8 cellular contexts compared by ENCODE assay signal in genomic region chr9:25716220-25716872, GRCh38. TPM values are rescaled to one million over a fixed set of nuclear protein-coding genes. Genes with fewer than 3 reads are reported as not detected.
DNase-seq lines count a peak whose midpoint lies in the region; ATAC-seq and TF ChIP-seq lines count a peak whose summit lies in the region.

No MANE protein-coding gene starts in this region.

- H3K9me3 ChIP-seq in RWPE2 (ENCODE audit: severe bottlenecking) = no peaks in the 10 kb centered on the region
- H3K9me3 ChIP-seq in parathyroid adenoma (ENCODE audit: control insufficient read depth, low read length) = no peaks in the 10 kb centered on the region

- no peak overlapping the region for H3K9ac ChIP-seq in parathyroid adenoma

- H3K27ac ChIP-seq in RWPE2 (ENCODE audit: poor library complexity, severe bottlenecking) (no peak overlapping the region), parathyroid adenoma (no peak overlapping the region)

- TF ChIP-seq CTCF in RWPE2 (IDR thresholded peaks at IDR 0.05; ENCODE audit: poor library complexity, severe bottlenecking) = peak; percentile 69
- peak; percentile 18 for TF ChIP-seq CTCF in fibroblast of villous mesenchyme (IDR thresholded peaks at IDR 0.05; ENCODE audit: insufficient read depth, low read depth, low read length)
- TF ChIP-seq CTCF in parathyroid adenoma (IDR thresholded peaks at IDR 0.05) = peak; percentile 24

- no peak overlapping the region for H3K27ac Mint-ChIP-seq in activated naive CD4-positive, alpha-beta T cell treated with anti-CD3 and anti-CD28 coated beads for 36 hours
- H3K27ac Mint-ChIP-seq in activated naive CD8-positive, alpha-beta T cell treated with anti-CD3 and anti-CD28 coated beads, Interleukin-2, amount 50 U/mL, for 24 hours = no peak overlapping the region

- H3K4me2 ChIP-seq in parathyroid adenoma (ENCODE audit: low read length) = no peak overlapping the region

- H3K27me3 Mint-ChIP-seq in activated naive CD4-positive, alpha-beta T cell treated with anti-CD3 and anti-CD28 coated beads for 36 hours (ENCODE audit: low read depth) = no peaks in the 10 kb centered on the region
- no peaks in the 10 kb centered on the region for H3K27me3 Mint-ChIP-seq in activated naive CD8-positive, alpha-beta T cell treated with anti-CD3 and anti-CD28 coated beads, Interleukin-2, amount 50 U/mL, for 24 hours

- H3K27me3 ChIP-seq in RWPE2 (ENCODE audit: insufficient read depth, poor library complexity, severe bottlenecking) (peaks cover 19% of the 10 kb centered on the region), parathyroid adenoma (ENCODE audit: control insufficient read depth, insufficient read depth, low read length) (no peaks in the 10 kb centered on the region)

- H3K4me3 Mint-ChIP-seq in activated naive CD4-positive, alpha-beta T cell treated with anti-CD3 and anti-CD28 coated beads for 36 hours = no peak overlapping the region
- no peak overlapping the region for H3K4me3 Mint-ChIP-seq in activated naive CD8-positive, alpha-beta T cell treated with anti-CD3 and anti-CD28 coated beads, Interleukin-2, amount 50 U/mL, for 24 hours

- H3K36me3 ChIP-seq in RWPE2 (ENCODE audit: low read depth) (no peaks in the 10 kb centered on the region), parathyroid adenoma (ENCODE audit: control insufficient read depth, insufficient read depth, low read length) (no peaks in the 10 kb centered on the region)

- intact Hi-C loops in activated naive CD4-positive, alpha-beta T cell treated with anti-CD3 and anti-CD28 coated beads for 36 hours (cut with micrococcal nuclease) = no loop called here

- no peaks in the 10 kb centered on the region for H3K4me1 ChIP-seq in RWPE2 (ENCODE audit: insufficient read depth, poor library complexity, severe bottlenecking)
- H3K4me1 ChIP-seq in parathyroid adenoma = no peaks in the 10 kb centered on the region

- DNase-seq in HK-2 (ENCODE audit: unreplicated experiment) = peak; percentile 6
- no peak for DNase-seq in RWPE2 (ENCODE audit: low spot score)
- peak; percentile 5 for DNase-seq in fibroblast of villous mesenchyme (ENCODE audit: low read depth)
- DNase-seq in activated naive CD4-positive, alpha-beta T cell treated with anti-CD3 and anti-CD28 coated beads for 36 hours = no peak
- no peak for DNase-seq in activated naive CD8-positive, alpha-beta T cell treated with anti-CD3 and anti-CD28 coated beads, Interleukin-2, amount 50 U/mL, for 24 hours

- H3K36me3 Mint-ChIP-seq in activated naive CD4-positive, alpha-beta T cell treated with anti-CD3 and anti-CD28 coated beads for 36 hours (ENCODE audit: low read depth) = no peaks in the 10 kb centered on the region
- no peaks in the 10 kb centered on the region for H3K36me3 Mint-ChIP-seq in activated naive CD8-positive, alpha-beta T cell treated with anti-CD3 and anti-CD28 coated beads, Interleukin-2, amount 50 U/mL, for 24 hours (ENCODE audit: low read depth)

- ATAC-seq in RWPE2 (ENCODE audit: low read depth) (peak; percentile 97), HG03469 (IDR thresholded peaks at IDR 0.05; ENCODE audit: unreplicated experiment) (no peak), HG02840 (IDR thresholded peaks at IDR 0.05; ENCODE audit: low FRiP score, unreplicated experiment) (no peak)
- no peak for ATAC-seq in activated naive CD8-positive, alpha-beta T cell treated with anti-CD3 and anti-CD28 coated beads, Interleukin-2, amount 50 U/mL, for 24 hours

- no peaks in the 10 kb centered on the region for H3K4me1 Mint-ChIP-seq in activated naive CD4-positive, alpha-beta T cell treated with anti-CD3 and anti-CD28 coated beads for 36 hours (ENCODE audit: low read depth)
- no peaks in the 10 kb centered on the region for H3K4me1 Mint-ChIP-seq in activated naive CD8-positive, alpha-beta T cell treated with anti-CD3 and anti-CD28 coated beads, Interleukin-2, amount 50 U/mL, for 24 hours

- H2AFZ ChIP-seq in parathyroid adenoma = no peak overlapping the region

- CTCF ChIA-PET in activated naive CD4-positive, alpha-beta T cell treated with anti-CD3 and anti-CD28 coated beads for 36 hours (lab: Charles Lee) = no interaction called here

- no peaks in the 10 kb centered on the region for H3K79me2 ChIP-seq in parathyroid adenoma

- H3K9me3 Mint-ChIP-seq in activated naive CD4-positive, alpha-beta T cell treated with anti-CD3 and anti-CD28 coated beads for 36 hours = peaks cover 6% of the 10 kb centered on the region
- peaks cover 4% of the 10 kb centered on the region for H3K9me3 Mint-ChIP-seq in activated naive CD8-positive, alpha-beta T cell treated with anti-CD3 and anti-CD28 coated beads, Interleukin-2, amount 50 U/mL, for 24 hours

- no peak overlapping the region for H3K4me3 ChIP-seq in RWPE2 (ENCODE audit: severe bottlenecking)
- no peak overlapping the region for H3K4me3 ChIP-seq in fibroblast of villous mesenchyme (ENCODE audit: low read depth, low read length)
- H3K4me3 ChIP-seq in parathyroid adenoma (ENCODE audit: low read depth, low read length) = no peak overlapping the region

RNA-seq across cellular contexts. Expression of gene TUSC1, which starts 38.1 kb away (rescaled TPM):
- total RNA-seq in fibroblast of villous mesenchyme = 6.9 and 12.2 TPM in 2 replicates
- not detected for total RNA-seq in activated naive CD4-positive, alpha-beta T cell treated with anti-CD3 and anti-CD28 coated beads for 36 hours

Comparison
In these comparisons a context has a peak if more than half of its experiments do, and no peak if none do; other contexts are left out.
1. DNase-seq: peak in HK-2 (single experiment) and fibroblast of villous mesenchyme (single experiment); none in RWPE2 (single experiment), activated naive CD4-positive, alpha-beta T cell treated with anti-CD3 and anti-CD28 coated beads for 36 hours (single experiment) and activated naive CD8-positive, alpha-beta T cell treated with anti-CD3 and anti-CD28 coated beads, Interleukin-2, amount 50 U/mL, for 24 hours (single experiment).
2. CTCF ChIP-seq: peak in every context shown above with its lines; median percentile 69 in RWPE2; 24 in parathyroid adenoma; 18 in fibroblast of villous mesenchyme.